10 cellular contexts compared by ENCODE assay signal in genomic region chr12:116882742-116883141, GRCh38. TPM values are rescaled to one million over a fixed set of nuclear protein-coding genes. Genes with fewer than 3 reads are reported as not detected.
DNase-seq lines count a peak whose midpoint lies in the region; ATAC-seq and FAIRE-seq lines count a peak whose summit lies in the region.
"Had no signal": no experiment of that assay in that cellular context is flagged by ENCODE, and none has a peak within 500 bp of the region (broad histone marks: within the 10 kb centered on the region; RNA-seq: fewer than 3 reads in every experiment).

No MANE protein-coding gene starts in this region.

- H3K27ac ChIP-seq in small intestine (ENCODE audit: low read depth in 1 of 2, low read length in 1 of 2): no peak overlapping the region

- ATAC-seq in activated T-cell treated with anti-CD3 and anti-CD28 coated beads, Interleukin-2, amount 50 U/mL, for 72 hours (replicated peaks in 1 of 2): no peak
- no peak for ATAC-seq in activated T-cell treated with anti-CD3 and anti-CD28 coated beads, Interleukin-2, amount 50 U/mL, for 4 hours
- ATAC-seq in GM19452 (IDR thresholded peaks at IDR 0.05; ENCODE audit: unreplicated experiment) (no peak), left lobe of liver (no peak)

- H3K4me3 ChIP-seq in small intestine (ENCODE audit: low read depth in 1 of 2, low read length in 2 of 2): no peak overlapping the region

- no peaks in the 10 kb centered on the region for H3K36me3 ChIP-seq in small intestine (ENCODE audit: control insufficient read depth in 2 of 2, insufficient read depth in 2 of 2, low read length in 2 of 2)

- H3K36me3 Mint-ChIP-seq in activated T-cell treated with anti-CD3 and anti-CD28 coated beads, Interleukin-2, amount 50 U/mL, for 72 hours (ENCODE audit: insufficient read depth in 2 of 2): peaks cover 2 to 5% of the 10 kb centered on the region in 2 donors
- H3K36me3 Mint-ChIP-seq in activated T-cell treated with anti-CD3 and anti-CD28 coated beads, Interleukin-2, amount 50 U/mL, for 4 hours (ENCODE audit: insufficient read depth): no peaks in the 10 kb centered on the region

- H3K4me1 ChIP-seq in small intestine (ENCODE audit: control insufficient read depth in 2 of 2, insufficient read depth in 1 of 2, low read depth in 1 of 2, low read length in 1 of 2): peaks cover 2 to 4% of the 10 kb centered on the region in 2 donors

- H3K4me3 Mint-ChIP-seq in activated T-cell treated with anti-CD3 and anti-CD28 coated beads, Interleukin-2, amount 50 U/mL, for 72 hours: peak overlapping the region; percentile 78 to 85
- H3K4me3 Mint-ChIP-seq in activated T-cell treated with anti-CD3 and anti-CD28 coated beads, Interleukin-2, amount 50 U/mL, for 4 hours: no peak overlapping the region

- no peaks in the 10 kb centered on the region for H3K9me3 Mint-ChIP-seq in activated T-cell treated with anti-CD3 and anti-CD28 coated beads, Interleukin-2, amount 50 U/mL, for 72 hours
- no peaks in the 10 kb centered on the region for H3K9me3 Mint-ChIP-seq in activated T-cell treated with anti-CD3 and anti-CD28 coated beads, Interleukin-2, amount 50 U/mL, for 4 hours
- H3K9me3 Mint-ChIP-seq: activated CD4-positive, alpha-beta T cell treated with anti-CD3 and anti-CD28 coated beads, Interleukin-2, amount 10 ng/mL, durations not matched to agents 7 days and 5 days; stimulated activated naive CD8-positive, alpha-beta T cell treated with anti-CD3 and anti-CD28 coated beads, Interleukin-15, Interleukin-2, amounts not matched to agents 100 ng/mL and 50 ng/mL, for 24 hours had no signal

- no peak overlapping the region for H3K27ac Mint-ChIP-seq in activated T-cell treated with anti-CD3 and anti-CD28 coated beads, Interleukin-2, amount 50 U/mL, for 72 hours
- H3K27ac Mint-ChIP-seq: activated CD4-positive, alpha-beta T cell treated with anti-CD3 and anti-CD28 coated beads, Interleukin-2, amount 10 ng/mL, durations not matched to agents 7 days and 5 days; stimulated activated naive CD8-positive, alpha-beta T cell treated with anti-CD3 and anti-CD28 coated beads, Interleukin-15, Interleukin-2, amounts not matched to agents 100 ng/mL and 50 ng/mL, for 24 hours had no signal

- DNase-seq in activated T-cell treated with anti-CD3 and anti-CD28 coated beads, Interleukin-2, amount 50 U/mL, for 72 hours: no peak
- DNase-seq in activated T-cell treated with anti-CD3 and anti-CD28 coated beads, Interleukin-2, amount 50 U/mL, for 4 hours: no peak
- DNase-seq in NCI-H526 treated with DMSO at 0.1 percent for 48 hours (lab: John Stamatoyannopoulos, UW) (peak; percentile 33), fibroblast of gingiva (ENCODE audit: low read depth) (peak; percentile 14), small intestine (peak; percentile 4), SKM-1 treated with dmso at 0.1 percent for 144 hours (lab: John Stamatoyannopoulos, UW; ENCODE audit: unreplicated experiment) (no peak), left lobe of liver (ENCODE audit: low spot score) (no peak)
- DNase-seq: activated CD4-positive, alpha-beta T cell treated with anti-CD3 and anti-CD28 coated beads, Interleukin-2, amount 10 ng/mL, durations not matched to agents 7 days and 5 days had no signal

- WGBS in small intestine, 3 donors: 16 to 24% (median 24%) methylated on average over 6 of the region's 6 CpGs

- H3K9me3 ChIP-seq in small intestine (ENCODE audit: control insufficient read depth, low read depth): no peaks in the 10 kb centered on the region

- peaks cover 26% of the 10 kb centered on the region in 2 donors for H3K27me3 ChIP-seq in small intestine (ENCODE audit: control insufficient read depth in 2 of 2, insufficient read depth in 2 of 2, low read length in 2 of 2)

- peaks cover 75% of the 10 kb centered on the region for H3K27me3 Mint-ChIP-seq in activated T-cell treated with anti-CD3 and anti-CD28 coated beads, Interleukin-2, amount 50 U/mL, for 72 hours (ENCODE audit: low read depth)
- H3K27me3 Mint-ChIP-seq in activated T-cell treated with anti-CD3 and anti-CD28 coated beads, Interleukin-2, amount 50 U/mL, for 4 hours (ENCODE audit: low read depth): peaks cover 62% of the 10 kb centered on the region

- peaks cover 39% of the 10 kb centered on the region for H3K4me1 Mint-ChIP-seq in activated T-cell treated with anti-CD3 and anti-CD28 coated beads, Interleukin-2, amount 50 U/mL, for 72 hours (ENCODE audit: low read depth)
- peaks cover 32% of the 10 kb centered on the region for H3K4me1 Mint-ChIP-seq in activated T-cell treated with anti-CD3 and anti-CD28 coated beads, Interleukin-2, amount 50 U/mL, for 4 hours (ENCODE audit: low read depth)

- FAIRE-seq in small intestine (lab: Jason Lieb, UNC): no peak

RNA-seq across cellular contexts. Expression of gene HRK, which starts 1.5 kb away (rescaled TPM):
- total RNA-seq in activated T-cell treated with anti-CD3 and anti-CD28 coated beads, Interleukin-2, amount 50 U/mL, for 72 hours: under 1 TPM in 1 of 2 donors, not detected in 1; 0.12 TPM
- not detected for total RNA-seq in activated T-cell treated with anti-CD3 and anti-CD28 coated beads, Interleukin-2, amount 50 U/mL, for 4 hours
- under 1 TPM in 1 of 3 donors, not detected in 2; 0.06 TPM for polyA plus RNA-seq in small intestine
- total RNA-seq in left lobe of liver: not detected
- total RNA-seq: activated CD4-positive, alpha-beta T cell treated with anti-CD3 and anti-CD28 coated beads, Interleukin-2, amount 10 ng/mL, durations not matched to agents 7 days and 5 days had no signal

RNA-seq across cellular contexts. Expression of gene FBXW8, which starts 28.0 kb away (rescaled TPM):
- 10 to 100 TPM; 10.0 to 10.4 TPM for total RNA-seq in activated T-cell treated with anti-CD3 and anti-CD28 coated beads, Interleukin-2, amount 50 U/mL, for 72 hours
- total RNA-seq in activated T-cell treated with anti-CD3 and anti-CD28 coated beads, Interleukin-2, amount 50 U/mL, for 4 hours: 1 to 10 TPM; 5.6 to 8.3 (median 5.9) TPM
- 1 to 10 TPM; 1.1 to 5.6 (median 1.4) TPM for polyA plus RNA-seq in small intestine
- total RNA-seq in left lobe of liver: 6.1 TPM

Comparison
In these comparisons a context has a peak if more than half of its experiments do, and no peak if none do; other contexts are left out.
1. DNase-seq: peak in NCI-H526 treated with DMSO at 0.1 percent for 48 hours (single experiment), fibroblast of gingiva (single experiment) and small intestine (single experiment); none in activated T-cell treated with anti-CD3 and anti-CD28 coated beads, Interleukin-2, amount 50 U/mL, for 72 hours (0 of 2), activated T-cell treated with anti-CD3 and anti-CD28 coated beads, Interleukin-2, amount 50 U/mL, for 4 hours (single experiment), SKM-1 treated with dmso at 0.1 percent for 144 hours (single experiment) and left lobe of liver (single experiment).